Comparison of ENCODE assay signal across 7 cellular contexts in the genomic region with DNA sequence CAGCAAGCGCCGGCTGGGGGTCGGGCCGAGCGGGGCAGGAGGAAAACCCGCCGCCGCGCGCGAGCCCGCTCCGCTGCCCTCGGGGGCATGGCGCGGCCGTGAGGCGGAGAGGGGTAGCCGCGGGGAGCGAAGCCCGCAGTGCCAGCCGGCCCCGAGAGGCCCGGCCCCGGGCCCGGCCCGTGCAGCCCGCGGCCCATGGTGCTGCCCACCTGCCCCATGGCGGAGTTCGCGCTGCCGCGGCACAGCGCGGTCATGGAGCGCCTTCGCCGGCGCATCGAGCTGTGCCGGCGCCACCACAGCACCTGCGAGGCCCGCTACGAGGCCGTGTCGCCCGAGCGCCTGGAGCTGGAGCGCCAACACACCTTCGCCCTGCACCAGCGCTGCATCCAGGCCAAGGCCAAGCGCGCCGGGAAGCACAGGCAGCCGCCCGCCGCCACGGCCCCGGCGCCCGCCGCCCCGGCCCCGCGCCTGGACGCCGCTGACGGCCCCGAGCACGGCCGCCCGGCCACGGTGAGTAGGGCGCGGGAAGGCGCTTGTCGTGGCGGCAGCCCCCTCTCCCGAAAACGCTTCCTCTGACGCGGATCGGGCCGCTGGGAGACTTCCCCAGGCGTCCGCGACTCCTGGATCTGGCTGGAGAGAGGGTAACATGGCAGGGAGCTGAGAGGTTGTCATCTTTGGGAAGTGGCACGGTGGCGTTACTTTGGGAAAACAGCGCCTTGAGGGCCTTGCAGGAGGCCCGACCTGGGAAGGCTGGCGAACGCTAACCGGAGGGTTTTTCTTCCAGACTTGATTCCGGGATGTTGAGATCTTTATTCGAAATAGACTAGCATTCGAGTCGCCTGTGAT. TPM values are rescaled to one million over a fixed set of nuclear protein-coding genes. Genes with fewer than 3 reads are reported as not detected.
DNase-seq lines count a peak whose midpoint lies in the region; ATAC-seq and TF ChIP-seq lines count a peak whose summit lies in the region.

No MANE protein-coding gene starts in this region.

- H3K4me1 ChIP-seq in stomach smooth muscle (ENCODE audit: control insufficient read depth, insufficient read depth, low read length) = peaks cover 18% of the 10 kb centered on the region

- DNase-seq in GM12864 (ENCODE audit: low read depth) = no peak
- no peak for DNase-seq in Jurkat, Clone E6-1 (ENCODE audit: low read depth, low spot score)
- peak; percentile 57 for DNase-seq in activated CD4-positive, alpha-beta T cell treated with anti-CD3 and anti-CD28 coated beads for 48 hours
- DNase-seq in epithelial cell of esophagus (ENCODE audit: low read depth) = peak; percentile 46
- DNase-seq in mucosa of gallbladder (ENCODE audit: low spot score) = peak; percentile 20

- TF ChIP-seq CTCF in GM12864 (IDR thresholded peaks at IDR 0.05; ENCODE audit: low read depth, low read length, missing control alignments) (no peak), epithelial cell of esophagus (IDR thresholded peaks at IDR 0.05; ENCODE audit: insufficient read depth, low read depth, low read length, missing control alignments) (no peak)

- peak overlapping the region; percentile 70 to 83 for H3K9ac ChIP-seq in stomach smooth muscle (ENCODE audit: low read length in 2 of 2)

- H3K36me3 ChIP-seq in stomach smooth muscle (ENCODE audit: control insufficient read depth in 2 of 2, insufficient read depth in 2 of 2, low read length in 2 of 2) = peaks cover 7 to 15% of the 10 kb centered on the region in 2 donors

- H3K27ac ChIP-seq in stomach smooth muscle (ENCODE audit: low read length) = peak overlapping the region; percentile 76

- H3K4me3 ChIP-seq in GM12864 (ENCODE audit: low read depth, low read length) (peak overlapping the region; percentile 70), epithelial cell of esophagus (ENCODE audit: low read length) (peak overlapping the region; percentile 69), stomach smooth muscle (ENCODE audit: low read length in 2 of 2) (peak overlapping the region; percentile 87 to 96)
- H3K4me3 ChIP-seq in Jurkat, Clone E6-1 (ENCODE audit: low read length) = peak overlapping the region; percentile 87

- no peaks in the 10 kb centered on the region for H3K9me3 ChIP-seq in stomach smooth muscle (ENCODE audit: control insufficient read depth in 2 of 2, low read length in 2 of 2)

- no peaks in the 10 kb centered on the region for H3K27me3 ChIP-seq in stomach smooth muscle (ENCODE audit: control insufficient read depth in 1 of 2, insufficient read depth in 2 of 2, low read length in 2 of 2)

- ATAC-seq in GM21825 (IDR thresholded peaks at IDR 0.05; ENCODE audit: unreplicated experiment) = peak; percentile 27

RNA-seq across cellular contexts. Expression of gene MAML1, which starts 0.5 kb away (rescaled TPM):
- polyA plus RNA-seq in Jurkat, Clone E6-1 (2012; ENCODE audit: insufficient read depth, insufficient read length) = 24.4 TPM
- 36.6 TPM for total RNA-seq in mucosa of gallbladder

RNA-seq across cellular contexts. Expression of gene CANX, which starts 34.4 kb away (rescaled TPM):
- polyA plus RNA-seq in Jurkat, Clone E6-1 (2012; ENCODE audit: insufficient read depth, insufficient read length) = 192 TPM
- total RNA-seq in mucosa of gallbladder = 696 TPM

RNA-seq across cellular contexts. Expression of gene CBY3, which starts 52.3 kb away (rescaled TPM):
- not detected for polyA plus RNA-seq in Jurkat, Clone E6-1 (2012; ENCODE audit: insufficient read depth, insufficient read length)
- total RNA-seq in mucosa of gallbladder = not detected

Comparison
In these comparisons a context has a peak if more than half of its experiments do, and no peak if none do; other contexts are left out.
1. DNase-seq: peak in activated CD4-positive, alpha-beta T cell treated with anti-CD3 and anti-CD28 coated beads for 48 hours (single experiment), epithelial cell of esophagus (single experiment) and mucosa of gallbladder (single experiment); none in GM12864 (single experiment) and Jurkat, Clone E6-1 (single experiment).
2. Peak in every context shown above with its lines, with median percentiles within 50 percentile points of each other: H3K4me3 ChIP-seq.